ENCODE assay signal across 27 cellular contexts in the genomic region with DNA sequence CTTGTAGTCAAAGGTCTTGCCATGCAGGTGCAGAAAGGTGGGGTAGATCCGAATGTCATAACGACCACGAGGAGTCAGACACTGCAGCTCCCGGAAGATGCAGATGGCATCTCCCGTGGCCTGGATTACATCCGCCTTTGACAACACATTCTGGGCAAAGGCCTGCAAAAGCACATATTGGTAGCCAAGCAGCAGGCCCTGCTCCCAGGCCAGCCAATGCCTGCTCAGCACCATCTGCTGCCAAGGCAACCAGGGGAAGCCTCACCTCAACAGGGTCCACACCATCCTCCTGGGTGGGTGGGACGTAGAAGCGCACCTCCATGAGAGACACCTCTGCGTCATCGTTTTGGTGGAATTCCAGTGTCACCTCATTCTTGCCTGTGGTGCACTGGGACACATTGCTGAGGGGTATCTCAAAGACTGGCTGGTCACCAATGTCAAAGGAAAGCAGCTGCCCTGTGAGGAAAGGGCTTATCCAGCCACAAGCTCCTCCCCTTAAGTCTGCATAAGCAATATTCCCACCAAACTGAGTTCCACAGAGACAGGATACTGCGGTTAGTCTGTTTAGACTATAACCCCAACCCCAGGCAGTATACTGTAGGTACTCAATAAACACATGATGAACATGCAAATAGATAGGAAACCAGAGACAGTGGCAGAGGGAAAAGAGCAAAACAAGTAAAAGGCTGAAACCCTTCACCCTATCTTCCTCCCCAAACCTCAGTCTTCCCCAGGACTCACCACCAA. TPM values are rescaled to one million over a fixed set of nuclear protein-coding genes. Genes with fewer than 3 reads are reported as not detected.
DNase-seq lines count a peak whose midpoint lies in the region; ATAC-seq, FAIRE-seq and TF ChIP-seq lines count a peak whose summit lies in the region.
"Had no signal": no experiment of that assay in that cellular context is flagged by ENCODE, and none has a peak within 500 bp of the region (broad histone marks: within the 10 kb centered on the region; RNA-seq: fewer than 3 reads in every experiment).

No MANE protein-coding gene starts in this region.

- intact Hi-C loops in Caco-2 (cut with micrococcal nuclease; ENCODE audit: unreplicated experiment) (no loop called here), HepG2 (cut with micrococcal nuclease; ENCODE audit: unreplicated experiment) (no loop called here)
- intact Hi-C loops in activated T-helper 1 cell treated with anti-CD3 and anti-CD28 coated beads, Interleukin-12 subunit alpha, Interleukin-12 subunit beta, Interleukin-2, Interleukin-4 antibody, amounts not matched to agents 30 ng/mL and 10 ng/mL and 1 ng/mL, durations not matched to agents 14 hours and 24 hours and 36 hours (cut with micrococcal nuclease) = loop anchor here (10.0 kb wide), 1 partner anchor 462 kb away; no protein-coding TSS in a partner anchor

- TF ChIP-seq POLR2A in HepG2 (IDR thresholded peaks at IDR 0.05; ENCODE audit: insufficient read depth in 1 of 2, low read depth in 2 of 2, low read length in 2 of 2) = no peak

- H2AFZ ChIP-seq in HepG2 (ENCODE audit: low read length) = no peak overlapping the region
- H2AFZ ChIP-seq: PC-9 had no signal

- CTCF ChIA-PET in Caco-2 (lab: Charles Lee) (no interaction called here), HepG2 (lab: Yijun Ruan, JAX; ENCODE audit: low intra/inter-chr PET ratio, low total read pairs) (no interaction called here)

- in situ Hi-C loops in HepG2 (cut with HindIII; ENCODE audit: extremely low pct_ligation_motif_present, low pct_unique_long_range_greater_than_20kb) = no loop called here

- H3K27me3 ChIP-seq in BLaER1 treated with 17β-estradiol and CSF1 and Interleukin-3, amounts not matched to agents 10 nM and 100 nM = no peaks in the 10 kb centered on the region
- H3K27me3 ChIP-seq in Caco-2 (replicated peaks; ENCODE audit: control insufficient read depth, insufficient read depth, low read length) (no peaks in the 10 kb centered on the region), HepG2 (ENCODE audit: control insufficient read depth in 1 of 2, insufficient read depth in 2 of 2, low read length in 2 of 2) (no peaks in the 10 kb centered on the region), small intestine (ENCODE audit: control insufficient read depth in 2 of 2, insufficient read depth in 2 of 2, low read length in 2 of 2) (no peaks in the 10 kb centered on the region)
- H3K27me3 ChIP-seq: adrenal gland, heart right ventricle, thyroid gland had no signal

- H3K9me3 Mint-ChIP-seq in Caco-2 (ENCODE audit: unreplicated experiment) (no peaks in the 10 kb centered on the region), nephron (no peaks in the 10 kb centered on the region)
- no peaks in the 10 kb centered on the region for H3K9me3 Mint-ChIP-seq in activated T-helper 1 cell treated with anti-CD3 and anti-CD28 coated beads, Interleukin-12 subunit alpha, Interleukin-12 subunit beta, Interleukin-2, Interleukin-4 antibody, amounts not matched to agents 30 ng/mL and 10 ng/mL and 1 ng/mL, durations not matched to agents 14 hours and 24 hours and 36 hours

- no peak overlapping the region for H3K27ac ChIP-seq in BLaER1 treated with 17β-estradiol and CSF1 and Interleukin-3, amounts not matched to agents 10 nM and 100 nM
- H3K27ac ChIP-seq in HepG2 (ENCODE audit: extremely low read length, insufficient read depth, low read length) (no peak overlapping the region), small intestine (ENCODE audit: low read depth in 1 of 2, low read length in 1 of 2) (peak overlapping the region in 1 of 2 donors; percentile 11)
- H3K27ac ChIP-seq: adrenal gland, epithelial cell of prostate, heart right ventricle, PC-9, psoas muscle, thyroid gland had no signal

- H3K27me3 Mint-ChIP-seq in Caco-2 (ENCODE audit: insufficient read depth, unreplicated experiment) (no peaks in the 10 kb centered on the region), nephron (ENCODE audit: low read depth) (no peaks in the 10 kb centered on the region)
- no peaks in the 10 kb centered on the region for H3K27me3 Mint-ChIP-seq in activated T-helper 1 cell treated with anti-CD3 and anti-CD28 coated beads, Interleukin-12 subunit alpha, Interleukin-12 subunit beta, Interleukin-2, Interleukin-4 antibody, amounts not matched to agents 30 ng/mL and 10 ng/mL and 1 ng/mL, durations not matched to agents 14 hours and 24 hours and 36 hours (ENCODE audit: insufficient read depth)

- POLR2A ChIA-PET in Caco-2 (lab: Charles Lee) = no interaction called here
- POLR2A ChIA-PET in HepG2 (lab: Yijun Ruan, JAX) = no interaction called here

- H3K4me3 Mint-ChIP-seq in Caco-2 (ENCODE audit: unreplicated experiment) = no peak overlapping the region
- H3K4me3 Mint-ChIP-seq in activated T-helper 1 cell treated with anti-CD3 and anti-CD28 coated beads, Interleukin-12 subunit alpha, Interleukin-12 subunit beta, Interleukin-2, Interleukin-4 antibody, amounts not matched to agents 30 ng/mL and 10 ng/mL and 1 ng/mL, durations not matched to agents 14 hours and 24 hours and 36 hours = peak overlapping the region; percentile 92
- H3K4me3 Mint-ChIP-seq in nephron = peak overlapping the region; percentile 38 to 87 (median 68)

- peaks cover 70% of the 10 kb centered on the region for H3K36me3 Mint-ChIP-seq in Caco-2 (ENCODE audit: insufficient read depth, unreplicated experiment)
- peaks cover 53% of the 10 kb centered on the region for H3K36me3 Mint-ChIP-seq in activated T-helper 1 cell treated with anti-CD3 and anti-CD28 coated beads, Interleukin-12 subunit alpha, Interleukin-12 subunit beta, Interleukin-2, Interleukin-4 antibody, amounts not matched to agents 30 ng/mL and 10 ng/mL and 1 ng/mL, durations not matched to agents 14 hours and 24 hours and 36 hours (ENCODE audit: low read depth)
- peaks cover 59% of the 10 kb centered on the region for H3K36me3 Mint-ChIP-seq in nephron (ENCODE audit: low read depth)

- H3K9ac ChIP-seq in BLaER1 treated with 17β-estradiol and CSF1 and Interleukin-3, amounts not matched to agents 10 nM and 100 nM = peak overlapping the region in 5 of 11 experiments; percentile 16 to 94 (median 88); a peak in 6 of 22 replicates
- no peak overlapping the region for H3K9ac ChIP-seq in HepG2 (ENCODE audit: insufficient read depth, low read depth, low read length)

- DNase-seq in Caco-2 (no peak), ecto neural progenitor cell (ENCODE audit: low spot score) (no peak), HepG2 (ENCODE audit: low spot score) (no peak), small intestine (no peak)
- no peak for DNase-seq in activated T-helper 1 cell treated with anti-CD3 and anti-CD28 coated beads, Interleukin-12 subunit alpha, Interleukin-12 subunit beta, Interleukin-2, Interleukin-4 antibody, amounts not matched to agents 30 ng/mL and 10 ng/mL and 1 ng/mL, durations not matched to agents 14 hours and 24 hours and 36 hours (ENCODE audit: low spot score)
- DNase-seq: adrenal gland; caudate nucleus; foreskin fibroblast; heart right ventricle; midbrain; NCI-H1092 treated with DMSO at 0.1 percent for 48 hours; NCI-H2081; NCI-H345; PC-9; SHP77 treated with DMSO at 0.1 percent for 48 hours; stimulated activated CD4-positive, alpha-beta T cell treated with anti-CD3 and anti-CD28 coated beads, Interleukin-2, amount 100 ng/mL, for 48 hours; stimulated activated naive CD4-positive, alpha-beta T cell; thyroid gland had no signal

- H3K79me2 ChIP-seq in HepG2 (ENCODE audit: insufficient read depth, low read length) = peaks cover 32% of the 10 kb centered on the region

- peaks cover 0 to 44% (median 20%) of the 10 kb centered on the region in 11 experiments; a peak in 11 of 22 replicates for H4K20me1 ChIP-seq in BLaER1 treated with 17β-estradiol and CSF1 and Interleukin-3, amounts not matched to agents 10 nM and 100 nM
- H4K20me1 ChIP-seq in HepG2 (ENCODE audit: insufficient read depth, low read length) = no peaks in the 10 kb centered on the region

- H3K4me1 Mint-ChIP-seq in Caco-2 (ENCODE audit: low read depth, unreplicated experiment) (peaks cover 19% of the 10 kb centered on the region), nephron (peaks cover 32% of the 10 kb centered on the region)
- H3K4me1 Mint-ChIP-seq in activated T-helper 1 cell treated with anti-CD3 and anti-CD28 coated beads, Interleukin-12 subunit alpha, Interleukin-12 subunit beta, Interleukin-2, Interleukin-4 antibody, amounts not matched to agents 30 ng/mL and 10 ng/mL and 1 ng/mL, durations not matched to agents 14 hours and 24 hours and 36 hours (ENCODE audit: low read depth) = peaks cover 50% of the 10 kb centered on the region

- no peak overlapping the region for H3K4me3 ChIP-seq in BLaER1 treated with 17β-estradiol and CSF1 and Interleukin-3, amounts not matched to agents 10 nM and 100 nM
- H3K4me3 ChIP-seq in Caco-2 (ENCODE audit: low read depth, low read length) (no peak overlapping the region), HepG2 (replicated peaks in 1 of 3; ENCODE audit: insufficient read depth in 1 of 3, low read depth in 2 of 3, low read length in 3 of 3) (no peak overlapping the region), small intestine (ENCODE audit: low read depth in 1 of 2, low read length in 2 of 2) (no peak overlapping the region)
- H3K4me3 ChIP-seq: adrenal gland, heart right ventricle, PC-9, psoas muscle, thyroid gland had no signal

- peaks cover 26 to 36% (median 29%) of the 10 kb centered on the region in 10 experiments for H3K4me1 ChIP-seq in BLaER1 treated with 17β-estradiol and CSF1 and Interleukin-3, amounts not matched to agents 10 nM and 100 nM
- H3K4me1 ChIP-seq in Caco-2 (peaks cover 16% of the 10 kb centered on the region), HepG2 (ENCODE audit: insufficient read depth, low read length) (peaks cover 27% of the 10 kb centered on the region), small intestine (ENCODE audit: control insufficient read depth in 2 of 2, insufficient read depth in 1 of 2, low read depth in 1 of 2, low read length in 1 of 2) (peaks cover 2 to 8% of the 10 kb centered on the region in 2 donors)

- H3K9me3 ChIP-seq in BLaER1 treated with 17β-estradiol and CSF1 and Interleukin-3, amounts not matched to agents 10 nM and 100 nM (replicated peaks in 1 of 11) = no peaks in the 10 kb centered on the region
- H3K9me3 ChIP-seq in Caco-2 = no peaks in the 10 kb centered on the region
- H3K9me3 ChIP-seq in HepG2 (ENCODE audit: low read length) = no peaks in the 10 kb centered on the region
- no peaks in the 10 kb centered on the region for H3K9me3 ChIP-seq in small intestine (ENCODE audit: control insufficient read depth, low read depth)
- H3K9me3 ChIP-seq: adrenal gland, heart right ventricle, psoas muscle, thyroid gland had no signal

- WGBS in HepG2 (ENCODE audit: low lambda C conversion rate) = 98% methylated on average over 5 of the region's 11 CpGs
- WGBS in small intestine, 3 donors = 90 to 93% (median 92%) methylated on average over 11 of the region's 11 CpGs

- FAIRE-seq in HepG2 (lab: Jason Lieb, UNC) = no peak
- FAIRE-seq in small intestine (lab: Jason Lieb, UNC) = no peak
- FAIRE-seq: TTC549 had no signal

- H3K27ac Mint-ChIP-seq in Caco-2 (ENCODE audit: unreplicated experiment) = no peak overlapping the region
- H3K27ac Mint-ChIP-seq in activated T-helper 1 cell treated with anti-CD3 and anti-CD28 coated beads, Interleukin-12 subunit alpha, Interleukin-12 subunit beta, Interleukin-2, Interleukin-4 antibody, amounts not matched to agents 30 ng/mL and 10 ng/mL and 1 ng/mL, durations not matched to agents 14 hours and 24 hours and 36 hours = peak overlapping the region; percentile 58
- H3K27ac Mint-ChIP-seq in nephron = no peak overlapping the region

- H3K36me3 ChIP-seq in BLaER1 treated with 17β-estradiol and CSF1 and Interleukin-3, amounts not matched to agents 10 nM and 100 nM = peaks cover 62 to 68% (median 66%) of the 10 kb centered on the region in 11 experiments
- H3K36me3 ChIP-seq in Caco-2 (ENCODE audit: control insufficient read depth, insufficient read depth, low read length) = peaks cover 7% of the 10 kb centered on the region
- peaks cover 28 to 59% of the 10 kb centered on the region in 2 experiments for H3K36me3 ChIP-seq in HepG2 (replicated peaks in 1 of 2; ENCODE audit: control insufficient read depth in 1 of 2, insufficient read depth in 2 of 2, low read length in 2 of 2)
- peaks cover 11 to 12% of the 10 kb centered on the region in 2 donors for H3K36me3 ChIP-seq in small intestine (ENCODE audit: control insufficient read depth in 2 of 2, insufficient read depth in 2 of 2, low read length in 2 of 2)

- H3K4me2 ChIP-seq in BLaER1 treated with 17β-estradiol and CSF1 and Interleukin-3, amounts not matched to agents 10 nM and 100 nM = peak overlapping the region in 6 of 11 experiments; percentile 83 to 96 (median 92); a peak in 9 of 22 replicates
- no peak overlapping the region for H3K4me2 ChIP-seq in HepG2 (ENCODE audit: low read depth, low read length)

- no peak for ATAC-seq in HepG2
- ATAC-seq: heart right ventricle, left lobe of liver, psoas muscle had no signal

- BruUV-seq in Caco-2 (replicated peaks; lab: Mats Ljungman, UMichigan) (TSS peak; percentile 49), HepG2 (replicated peaks; lab: Mats Ljungman, UMichigan) (no TSS peak)

- TF ChIP-seq CTCF in Caco-2 (IDR thresholded peaks at IDR 0.05; ENCODE audit: insufficient read depth in 1 of 2, low read depth in 1 of 2, low read length in 1 of 2, severe bottlenecking in 1 of 2, unreplicated experiment in 1 of 2) = no peak
- TF ChIP-seq CTCF in nephron (IDR thresholded peaks at IDR 0.05; ENCODE audit: unreplicated experiment in 3 of 3) = no peak
- no peak for TF ChIP-seq CTCF in HepG2 (CRISPR knock-in tag; IDR thresholded peaks at IDR 0.05)

- no peak for TF ChIP-seq RAD21 in HepG2 (CRISPR knock-in tag; IDR thresholded peaks at IDR 0.05)

- TF ChIP-seq EP300 in HepG2 (IDR thresholded peaks at IDR 0.05; ENCODE audit: low read depth in 2 of 2, low read length in 2 of 2) (no peak), HepG2 (CRISPR knock-in tag; IDR thresholded peaks at IDR 0.05; ENCODE audit: borderline replicate concordance) (no peak)

RNA-seq across cellular contexts. Expression of a gene that starts 2.8 kb away (rescaled TPM):
- 206 and 212 TPM in 2 replicates for total RNA-seq in Caco-2 (2022)
- 235 and 239 TPM in 2 replicates for total RNA-seq in activated T-helper 1 cell treated with anti-CD3 and anti-CD28 coated beads, Interleukin-12 subunit alpha, Interleukin-12 subunit beta, Interleukin-2, Interleukin-4 antibody, amounts not matched to agents 30 ng/mL and 10 ng/mL and 1 ng/mL, durations not matched to agents 14 hours and 24 hours and 36 hours
- 129 and 175 TPM in 2 replicates for total RNA-seq in HepG2 (2016; rRNA removed; fragmentation: Illumina TruSeq; extraction: Trizol)
- total RNA-seq in HepG2 (2016; cell fraction: cytosol; rRNA removed; fragmentation: Illumina TruSeq; extraction: Trizol; ENCODE audit: low read depth) = 39.5 and 48.1 TPM in 2 replicates
- 132 and 160 TPM in 2 replicates for total RNA-seq in HepG2 (2016; cell fraction: insoluble cytoplasmic fraction; rRNA removed; fragmentation: Illumina TruSeq; extraction: Trizol)
- total RNA-seq in HepG2 (2016; cell fraction: membrane; rRNA removed; fragmentation: Illumina TruSeq; extraction: Trizol) = 80.0 and 85.8 TPM in 2 replicates
- 62.2 and 67.3 TPM in 2 replicates for total RNA-seq in HepG2 (2016; cell fraction: nucleus; rRNA removed; fragmentation: Illumina TruSeq; extraction: Trizol)
- 86.4 and 93.6 TPM in 2 replicates for polyA plus RNA-seq in HepG2 (2011; rRNA removed)
- polyA plus RNA-seq in HepG2 (2011; cell fraction: cytosol; rRNA removed) = 92.2 and 107 TPM in 2 replicates
- polyA plus RNA-seq in HepG2 (2011; cell fraction: nucleus; rRNA removed) = 43.4 and 45.7 TPM in 2 replicates
- 66.6 and 80.8 TPM in 2 replicates for polyA plus RNA-seq in HepG2 (2012)
- 42.7 and 45.8 TPM in 2 replicates for polyA plus RNA-seq in HepG2 (2016; cell fraction: cytosol; fragmentation: Illumina TruSeq; extraction: Trizol; ENCODE audit: low read depth)
- 210 and 213 TPM in 2 replicates for polyA plus RNA-seq in HepG2 (2016; cell fraction: insoluble cytoplasmic fraction; fragmentation: Illumina TruSeq; extraction: Trizol; ENCODE audit: low read depth)
- polyA plus RNA-seq in HepG2 (2016; cell fraction: membrane; fragmentation: Illumina TruSeq; extraction: Trizol; ENCODE audit: low read depth) = 68.1 and 80.7 TPM in 2 replicates
- polyA plus RNA-seq in HepG2 (2016; cell fraction: nucleus; fragmentation: Illumina TruSeq; extraction: Trizol; ENCODE audit: insufficient read depth, low read depth) = 109 and 126 TPM in 2 replicates
- 177 and 420 TPM in 2 replicates for polyA minus RNA-seq in HepG2 (2011; rRNA and poly(A)+ RNA removed; ENCODE audit: low replicate concordance)
- 65.8 and 69.2 TPM in 2 replicates for polyA minus RNA-seq in HepG2 (2011; cell fraction: cytosol; rRNA and poly(A)+ RNA removed)
- polyA minus RNA-seq in HepG2 (2011; cell fraction: nucleus; rRNA and poly(A)+ RNA removed) = 20.9 and 25.1 TPM in 2 replicates
- 10 to 100 TPM; 32.4 to 92.0 (median 35.4) TPM for polyA plus RNA-seq in small intestine

RNA-seq across cellular contexts. Expression of a gene that starts 5.3 kb away (rescaled TPM):
- total RNA-seq in Caco-2 (2022) (not detected in 2 replicates), HepG2 (2016; rRNA removed; fragmentation: Illumina TruSeq; extraction: Trizol) (not detected in 2 replicates)
- total RNA-seq in activated T-helper 1 cell treated with anti-CD3 and anti-CD28 coated beads, Interleukin-12 subunit alpha, Interleukin-12 subunit beta, Interleukin-2, Interleukin-4 antibody, amounts not matched to agents 30 ng/mL and 10 ng/mL and 1 ng/mL, durations not matched to agents 14 hours and 24 hours and 36 hours = not detected in 2 replicates
- total RNA-seq in HepG2 (2016; cell fraction: cytosol; rRNA removed; fragmentation: Illumina TruSeq; extraction: Trizol; ENCODE audit: low read depth) = not detected in 2 replicates
- not detected in 2 replicates for total RNA-seq in HepG2 (2016; cell fraction: insoluble cytoplasmic fraction; rRNA removed; fragmentation: Illumina TruSeq; extraction: Trizol)
- not detected in 2 replicates for total RNA-seq in HepG2 (2016; cell fraction: membrane; rRNA removed; fragmentation: Illumina TruSeq; extraction: Trizol)
- total RNA-seq in HepG2 (2016; cell fraction: nucleus; rRNA removed; fragmentation: Illumina TruSeq; extraction: Trizol) = not detected in 2 replicates
- polyA plus RNA-seq in HepG2 (2011; rRNA removed) (0.08 and 0.20 TPM in 2 replicates), small intestine (under 1 TPM in 1 of 3 donors, not detected in 2; 0.46 TPM)
- 0.05 and 0.13 TPM in 2 replicates for polyA plus RNA-seq in HepG2 (2011; cell fraction: cytosol; rRNA removed)
- polyA plus RNA-seq in HepG2 (2011; cell fraction: nucleus; rRNA removed) = 0.31 and 0.35 TPM in 2 replicates
- 0.13 TPM in 1 of 2 replicates, not detected in the other for polyA plus RNA-seq in HepG2 (2012)
- polyA plus RNA-seq in HepG2 (2016; cell fraction: cytosol; fragmentation: Illumina TruSeq; extraction: Trizol; ENCODE audit: low read depth) = not detected in 2 replicates
- polyA plus RNA-seq in HepG2 (2016; cell fraction: insoluble cytoplasmic fraction; fragmentation: Illumina TruSeq; extraction: Trizol; ENCODE audit: low read depth) = not detected in 2 replicates
- not detected in 2 replicates for polyA plus RNA-seq in HepG2 (2016; cell fraction: membrane; fragmentation: Illumina TruSeq; extraction: Trizol; ENCODE audit: low read depth)
- polyA plus RNA-seq in HepG2 (2016; cell fraction: nucleus; fragmentation: Illumina TruSeq; extraction: Trizol; ENCODE audit: insufficient read depth, low read depth) = not detected in 2 replicates
- 0.21 TPM in 1 of 2 replicates, not detected in the other for polyA minus RNA-seq in HepG2 (2011; rRNA and poly(A)+ RNA removed; ENCODE audit: low replicate concordance)
- polyA minus RNA-seq in HepG2 (2011; cell fraction: cytosol; rRNA and poly(A)+ RNA removed) = not detected in 2 replicates
- 0.26 TPM in 1 of 2 replicates, not detected in the other for polyA minus RNA-seq in HepG2 (2011; cell fraction: nucleus; rRNA and poly(A)+ RNA removed)
- total RNA-seq: activated CD8-positive, alpha-beta memory T cell treated with anti-CD3 and anti-CD28 coated beads for 36 hours; HT1080; LHCN-M2; PC-9; thyroid gland had no signal

RNA-seq across cellular contexts. Expression of a gene that starts 8.1 kb away (rescaled TPM):
- total RNA-seq in Caco-2 (2022) (107 and 120 TPM in 2 replicates), HepG2 (2016; rRNA removed; fragmentation: Illumina TruSeq; extraction: Trizol) (12.2 and 13.7 TPM in 2 replicates)
- total RNA-seq in activated T-helper 1 cell treated with anti-CD3 and anti-CD28 coated beads, Interleukin-12 subunit alpha, Interleukin-12 subunit beta, Interleukin-2, Interleukin-4 antibody, amounts not matched to agents 30 ng/mL and 10 ng/mL and 1 ng/mL, durations not matched to agents 14 hours and 24 hours and 36 hours = 22.1 and 24.3 TPM in 2 replicates
- total RNA-seq in HepG2 (2016; cell fraction: cytosol; rRNA removed; fragmentation: Illumina TruSeq; extraction: Trizol; ENCODE audit: low read depth) = 1.2 and 1.4 TPM in 2 replicates
- 9.9 and 16.7 TPM in 2 replicates for total RNA-seq in HepG2 (2016; cell fraction: insoluble cytoplasmic fraction; rRNA removed; fragmentation: Illumina TruSeq; extraction: Trizol)
- total RNA-seq in HepG2 (2016; cell fraction: membrane; rRNA removed; fragmentation: Illumina TruSeq; extraction: Trizol) = 1.9 and 3.6 TPM in 2 replicates
- 19.5 and 21.4 TPM in 2 replicates for total RNA-seq in HepG2 (2016; cell fraction: nucleus; rRNA removed; fragmentation: Illumina TruSeq; extraction: Trizol)
- polyA plus RNA-seq in HepG2 (2011; rRNA removed) (15.0 and 15.5 TPM in 2 replicates), small intestine (100 to 1,000 TPM in 1 of 3 donors, 10 to 100 TPM in 2; 72.1 to 178 (median 98.4) TPM)
- polyA plus RNA-seq in HepG2 (2011; cell fraction: cytosol; rRNA removed) = 6.7 and 7.0 TPM in 2 replicates
- polyA plus RNA-seq in HepG2 (2011; cell fraction: nucleus; rRNA removed) = 64.2 and 69.6 TPM in 2 replicates
- 17.3 and 21.8 TPM in 2 replicates for polyA plus RNA-seq in HepG2 (2012)
- 0.26 and 1.5 TPM in 2 replicates for polyA plus RNA-seq in HepG2 (2016; cell fraction: cytosol; fragmentation: Illumina TruSeq; extraction: Trizol; ENCODE audit: low read depth)
- 13.8 and 16.2 TPM in 2 replicates for polyA plus RNA-seq in HepG2 (2016; cell fraction: insoluble cytoplasmic fraction; fragmentation: Illumina TruSeq; extraction: Trizol; ENCODE audit: low read depth)
- polyA plus RNA-seq in HepG2 (2016; cell fraction: membrane; fragmentation: Illumina TruSeq; extraction: Trizol; ENCODE audit: low read depth) = 2.1 and 3.5 TPM in 2 replicates
- 46.6 and 51.1 TPM in 2 replicates for polyA plus RNA-seq in HepG2 (2016; cell fraction: nucleus; fragmentation: Illumina TruSeq; extraction: Trizol; ENCODE audit: insufficient read depth, low read depth)
- polyA minus RNA-seq in HepG2 (2011; rRNA and poly(A)+ RNA removed; ENCODE audit: low replicate concordance) = 33.6 and 51.4 TPM in 2 replicates
- polyA minus RNA-seq in HepG2 (2011; cell fraction: cytosol; rRNA and poly(A)+ RNA removed) = 7.7 and 9.8 TPM in 2 replicates
- polyA minus RNA-seq in HepG2 (2011; cell fraction: nucleus; rRNA and poly(A)+ RNA removed) = 22.8 and 23.6 TPM in 2 replicates

RNA-seq across cellular contexts. Expression of a gene that starts 48.1 kb away (rescaled TPM):
- total RNA-seq in Caco-2 (2022) = not detected in 2 replicates
- total RNA-seq in activated T-helper 1 cell treated with anti-CD3 and anti-CD28 coated beads, Interleukin-12 subunit alpha, Interleukin-12 subunit beta, Interleukin-2, Interleukin-4 antibody, amounts not matched to agents 30 ng/mL and 10 ng/mL and 1 ng/mL, durations not matched to agents 14 hours and 24 hours and 36 hours = not detected in 2 replicates
- not detected in 2 replicates for total RNA-seq in HepG2 (2016; rRNA removed; fragmentation: Illumina TruSeq; extraction: Trizol)
- total RNA-seq in HepG2 (2016; cell fraction: cytosol; rRNA removed; fragmentation: Illumina TruSeq; extraction: Trizol; ENCODE audit: low read depth) = not detected in 2 replicates
- not detected in 2 replicates for total RNA-seq in HepG2 (2016; cell fraction: insoluble cytoplasmic fraction; rRNA removed; fragmentation: Illumina TruSeq; extraction: Trizol)
- not detected in 2 replicates for total RNA-seq in HepG2 (2016; cell fraction: membrane; rRNA removed; fragmentation: Illumina TruSeq; extraction: Trizol)
- not detected in 2 replicates for total RNA-seq in HepG2 (2016; cell fraction: nucleus; rRNA removed; fragmentation: Illumina TruSeq; extraction: Trizol)
- not detected in 2 replicates for polyA plus RNA-seq in HepG2 (2011; rRNA removed)
- polyA plus RNA-seq in HepG2 (2011; cell fraction: cytosol; rRNA removed) = not detected in 2 replicates
- not detected in 2 replicates for polyA plus RNA-seq in HepG2 (2011; cell fraction: nucleus; rRNA removed)
- not detected in 2 replicates for polyA plus RNA-seq in HepG2 (2012)
- not detected in 2 replicates for polyA plus RNA-seq in HepG2 (2016; cell fraction: cytosol; fragmentation: Illumina TruSeq; extraction: Trizol; ENCODE audit: low read depth)
- not detected in 2 replicates for polyA plus RNA-seq in HepG2 (2016; cell fraction: insoluble cytoplasmic fraction; fragmentation: Illumina TruSeq; extraction: Trizol; ENCODE audit: low read depth)
- polyA plus RNA-seq in HepG2 (2016; cell fraction: membrane; fragmentation: Illumina TruSeq; extraction: Trizol; ENCODE audit: low read depth) = not detected in 2 replicates
- not detected in 2 replicates for polyA plus RNA-seq in HepG2 (2016; cell fraction: nucleus; fragmentation: Illumina TruSeq; extraction: Trizol; ENCODE audit: insufficient read depth, low read depth)
- polyA minus RNA-seq in HepG2 (2011; rRNA and poly(A)+ RNA removed; ENCODE audit: low replicate concordance) = not detected in 2 replicates
- not detected in 2 replicates for polyA minus RNA-seq in HepG2 (2011; cell fraction: cytosol; rRNA and poly(A)+ RNA removed)
- polyA minus RNA-seq in HepG2 (2011; cell fraction: nucleus; rRNA and poly(A)+ RNA removed) = not detected in 2 replicates
- polyA plus RNA-seq in small intestine = not detected
- total RNA-seq: activated CD8-positive, alpha-beta memory T cell treated with anti-CD3 and anti-CD28 coated beads for 36 hours; adrenal gland; heart right ventricle; HT1080; left lobe of liver; LHCN-M2; PC-9; psoas muscle; thyroid gland had no signal
- polyA plus RNA-seq: adrenal gland, heart right ventricle, psoas muscle had no signal

RNA-seq across cellular contexts. Expression of a gene that starts 57.6 kb away (rescaled TPM):
- total RNA-seq in Caco-2 (2022) = not detected in 2 replicates
- total RNA-seq in activated T-helper 1 cell treated with anti-CD3 and anti-CD28 coated beads, Interleukin-12 subunit alpha, Interleukin-12 subunit beta, Interleukin-2, Interleukin-4 antibody, amounts not matched to agents 30 ng/mL and 10 ng/mL and 1 ng/mL, durations not matched to agents 14 hours and 24 hours and 36 hours = not detected in 2 replicates
- not detected in 2 replicates for total RNA-seq in HepG2 (2016; rRNA removed; fragmentation: Illumina TruSeq; extraction: Trizol)
- not detected in 2 replicates for total RNA-seq in HepG2 (2016; cell fraction: cytosol; rRNA removed; fragmentation: Illumina TruSeq; extraction: Trizol; ENCODE audit: low read depth)
- not detected in 2 replicates for total RNA-seq in HepG2 (2016; cell fraction: insoluble cytoplasmic fraction; rRNA removed; fragmentation: Illumina TruSeq; extraction: Trizol)
- not detected in 2 replicates for total RNA-seq in HepG2 (2016; cell fraction: membrane; rRNA removed; fragmentation: Illumina TruSeq; extraction: Trizol)
- not detected in 2 replicates for total RNA-seq in HepG2 (2016; cell fraction: nucleus; rRNA removed; fragmentation: Illumina TruSeq; extraction: Trizol)
- not detected in 2 replicates for polyA plus RNA-seq in HepG2 (2011; rRNA removed)
- 0.05 TPM in 1 of 2 replicates, not detected in the other for polyA plus RNA-seq in HepG2 (2011; cell fraction: cytosol; rRNA removed)
- polyA plus RNA-seq in HepG2 (2011; cell fraction: nucleus; rRNA removed) = not detected in 2 replicates
- polyA plus RNA-seq in HepG2 (2012) = not detected in 2 replicates
- polyA plus RNA-seq in HepG2 (2016; cell fraction: cytosol; fragmentation: Illumina TruSeq; extraction: Trizol; ENCODE audit: low read depth) = not detected in 2 replicates
- not detected in 2 replicates for polyA plus RNA-seq in HepG2 (2016; cell fraction: insoluble cytoplasmic fraction; fragmentation: Illumina TruSeq; extraction: Trizol; ENCODE audit: low read depth)
- polyA plus RNA-seq in HepG2 (2016; cell fraction: membrane; fragmentation: Illumina TruSeq; extraction: Trizol; ENCODE audit: low read depth) = not detected in 2 replicates
- not detected in 2 replicates for polyA plus RNA-seq in HepG2 (2016; cell fraction: nucleus; fragmentation: Illumina TruSeq; extraction: Trizol; ENCODE audit: insufficient read depth, low read depth)
- not detected in 2 replicates for polyA minus RNA-seq in HepG2 (2011; rRNA and poly(A)+ RNA removed; ENCODE audit: low replicate concordance)
- polyA minus RNA-seq in HepG2 (2011; cell fraction: cytosol; rRNA and poly(A)+ RNA removed) = not detected in 2 replicates
- polyA minus RNA-seq in HepG2 (2011; cell fraction: nucleus; rRNA and poly(A)+ RNA removed) = not detected in 2 replicates
- polyA plus RNA-seq in small intestine = under 1 TPM in 1 of 3 donors, not detected in 2; 0.15 TPM
- total RNA-seq: HT1080, LHCN-M2, PC-9 had no signal
- polyA plus RNA-seq: heart right ventricle, psoas muscle had no signal
